In genomic region chr22:19495562-19496323, GRCh38 we compare ENCODE assay signal across 10 cellular contexts. TPM values are rescaled to one million over a fixed set of nuclear protein-coding genes. Genes with fewer than 3 reads are reported as not detected.
A peak's percentile ranks its signal among the peaks of the same experiment; 100 is the strongest.
DNase-seq lines count a peak whose midpoint lies in the region; TF ChIP-seq lines count a peak whose summit lies in the region.
"Had no signal": no experiment of that assay in that cellular context is flagged by ENCODE, and none has a peak within 500 bp of the region (broad histone marks: within the 10 kb centered on the region; RNA-seq: fewer than 3 reads in every experiment).

No MANE protein-coding gene starts in this region.

- no peak overlapping the region for H2AK5ac ChIP-seq in neuronal stem cell (ENCODE audit: low read depth, low read length)

- no peak overlapping the region for H2AFZ ChIP-seq in neuronal stem cell (ENCODE audit: low read length)

- peaks cover 23 to 98% of the 10 kb centered on the region in 2 donors for H3K36me3 ChIP-seq in neuronal stem cell (replicated peaks in 1 of 2; ENCODE audit: control insufficient read depth in 2 of 2, insufficient read depth in 2 of 2, low read length in 2 of 2)

- peaks cover 4% of the 10 kb centered on the region for H3K36me3 Mint-ChIP-seq in nephron (ENCODE audit: low read depth)

- H3K14ac ChIP-seq in neuronal stem cell (ENCODE audit: low read length), result no peak overlapping the region

- H2BK120ac ChIP-seq in neuronal stem cell (ENCODE audit: low read depth, low read length), result no peak overlapping the region

- H2BK5ac ChIP-seq in neuronal stem cell (ENCODE audit: low read length), result no peak overlapping the region

- H3K18ac ChIP-seq in neuronal stem cell (ENCODE audit: low read length), result no peak overlapping the region

- no peak overlapping the region for H3K4me3 ChIP-seq in choroid plexus epithelial cell (ENCODE audit: low read depth, low read length)
- no peak overlapping the region for H3K4me3 ChIP-seq in neuronal stem cell (ENCODE audit: low read length in 2 of 2)

- H3K27me3 Mint-ChIP-seq in nephron (ENCODE audit: low read depth), result no peaks in the 10 kb centered on the region

- no CpG with 5 or more reads among the region's 5 CpGs for WGBS in neuronal stem cell (ENCODE audit: extremely low coverage in 2 of 2, insufficient read length in 2 of 2, insufficient replicate concordance in 1 of 2), 2 donors

- TF ChIP-seq CTCF in choroid plexus epithelial cell (conservative IDR thresholded peaks at IDR 0.05; ENCODE audit: low read depth, low read length) (peak; percentile 54), nephron (IDR thresholded peaks at IDR 0.05; ENCODE audit: unreplicated experiment in 3 of 3) (peak; percentile 11 to 29 (median 24))

- no peak overlapping the region for H4K91ac ChIP-seq in neuronal stem cell (ENCODE audit: low read depth, low read length, poor library complexity)

- no peak overlapping the region for H3K4me3 Mint-ChIP-seq in nephron

- DNase-seq in NCI-H146 (lab: John Stamatoyannopoulos, UW) (peak; percentile 21), NCI-H146 treated with DMSO at 0.1 percent for 48 hours (lab: John Stamatoyannopoulos, UW; ENCODE audit: unreplicated experiment) (no peak), LHCN-M2 (ENCODE audit: low read depth) (peak; percentile 59), choroid plexus epithelial cell (ENCODE audit: low read depth) (peak; percentile 82), neuronal stem cell (ENCODE audit: low spot score) (no peak)
- no peak for DNase-seq in stimulated activated CD4-positive, alpha-beta T cell treated with anti-CD3 and anti-CD28 coated beads, Interleukin-2, amount 100 ng/mL, for 48 hours
- no peak for DNase-seq in activated CD8-positive, alpha-beta memory T cell treated with anti-CD3 and anti-CD28 coated beads, Interleukin-2, amount 50 U/mL, for 48 hours
- DNase-seq: NCI-H524 treated with DMSO at 0.1 percent for 48 hours had no signal

- no peak overlapping the region for H3K9ac ChIP-seq in neuronal stem cell (ENCODE audit: low read depth, low read length, poor library complexity)

- H3K79me1 ChIP-seq in neuronal stem cell (ENCODE audit: low read depth, low read length), result peaks cover 1% of the 10 kb centered on the region

- no peak overlapping the region for H3K4ac ChIP-seq in neuronal stem cell (ENCODE audit: low read length)

- no peak overlapping the region for H3K4me2 ChIP-seq in neuronal stem cell (ENCODE audit: insufficient read depth, low read length, poor library complexity, severe bottlenecking)

- no peak overlapping the region for H3K27ac ChIP-seq in neuronal stem cell (replicated peaks; ENCODE audit: low read length)

- H3K23ac ChIP-seq in neuronal stem cell (ENCODE audit: low read depth, low read length, poor library complexity), result no peak overlapping the region

- no peaks in the 10 kb centered on the region for H3K4me1 ChIP-seq in neuronal stem cell (ENCODE audit: control insufficient read depth in 2 of 2, insufficient read depth in 1 of 2, low read depth in 1 of 2, low read length in 2 of 2)

- H4K8ac ChIP-seq in neuronal stem cell (ENCODE audit: low read depth, low read length), result no peak overlapping the region

- no peak overlapping the region for H2BK12ac ChIP-seq in neuronal stem cell (ENCODE audit: low read length)

- peaks cover 6% of the 10 kb centered on the region for H3K4me1 Mint-ChIP-seq in nephron

- no peaks in the 10 kb centered on the region for H3K9me3 Mint-ChIP-seq in nephron

- H3K9me3 ChIP-seq in neuronal stem cell (replicated peaks in 1 of 2; ENCODE audit: control insufficient read depth in 2 of 2, insufficient read depth in 1 of 2, low read depth in 1 of 2, low read length in 2 of 2), result peaks cover 0 to 2% of the 10 kb centered on the region in 2 donors

- H3K27ac Mint-ChIP-seq in nephron, result no peak overlapping the region

- H3K27me3 ChIP-seq in neuronal stem cell (ENCODE audit: control insufficient read depth in 3 of 3, insufficient read depth in 3 of 3, low read depth in 1 of 3, low read length in 3 of 3), result no peaks in the 10 kb centered on the region

- no peak overlapping the region for H2BK15ac ChIP-seq in neuronal stem cell (ENCODE audit: low read length)

RNA-seq across cellular contexts. Expression of gene CDC45, which starts 16.0 kb away (rescaled TPM):
- total RNA-seq in LHCN-M2 (2014; rRNA removed), result 62.3 and 67.6 TPM in 2 replicates
- polyA plus RNA-seq in LHCN-M2 (2012), result 21.5 TPM
- 17.8 TPM for polyA plus RNA-seq in neuronal stem cell (2013, experiment 1 of 2)
- 18.0 TPM for polyA plus RNA-seq in neuronal stem cell (2013, experiment 2 of 2)

RNA-seq across cellular contexts. Expression of gene UFD1, which starts 16.8 kb away (rescaled TPM):
- total RNA-seq in LHCN-M2 (2014; rRNA removed), result 81.3 and 82.5 TPM in 2 replicates
- 107 TPM for polyA plus RNA-seq in LHCN-M2 (2012)
- polyA plus RNA-seq in neuronal stem cell (2013, experiment 1 of 2), result 62.6 TPM
- polyA plus RNA-seq in neuronal stem cell (2013, experiment 2 of 2), result 57.2 TPM

RNA-seq across cellular contexts. Expression of gene CLDN5, which starts 28.5 kb away (rescaled TPM):
- 4.9 and 11.1 TPM in 2 replicates for total RNA-seq in LHCN-M2 (2014; rRNA removed)
- 0.28 TPM for polyA plus RNA-seq in LHCN-M2 (2012)
- 2.0 TPM for polyA plus RNA-seq in neuronal stem cell (2013, experiment 1 of 2)
- 2.1 TPM for polyA plus RNA-seq in neuronal stem cell (2013, experiment 2 of 2)
- polyA plus RNA-seq: fibroblast of lung had no signal

RNA-seq across cellular contexts. Expression of gene C22orf39, which starts 48.2 kb away (rescaled TPM):
- 20.2 and 21.0 TPM in 2 replicates for total RNA-seq in LHCN-M2 (2014; rRNA removed)
- 16.7 TPM for polyA plus RNA-seq in LHCN-M2 (2012)
- 46.6 TPM for polyA plus RNA-seq in neuronal stem cell (2013, experiment 1 of 2)
- 48.5 TPM for polyA plus RNA-seq in neuronal stem cell (2013, experiment 2 of 2)

Comparison
In these comparisons a context has a peak if more than half of its experiments do, and no peak if none do; other contexts are left out.
1. DNase-seq: peak in NCI-H146 (single experiment), LHCN-M2 (single experiment) and choroid plexus epithelial cell (single experiment); none in NCI-H146 treated with DMSO at 0.1 percent for 48 hours (single experiment), neuronal stem cell (single experiment), stimulated activated CD4-positive, alpha-beta T cell treated with anti-CD3 and anti-CD28 coated beads, Interleukin-2, amount 100 ng/mL, for 48 hours (0 of 2) and activated CD8-positive, alpha-beta memory T cell treated with anti-CD3 and anti-CD28 coated beads, Interleukin-2, amount 50 U/mL, for 48 hours (single experiment).